Comparison of ENCODE assay signal across 14 cellular contexts in the genomic region with DNA sequence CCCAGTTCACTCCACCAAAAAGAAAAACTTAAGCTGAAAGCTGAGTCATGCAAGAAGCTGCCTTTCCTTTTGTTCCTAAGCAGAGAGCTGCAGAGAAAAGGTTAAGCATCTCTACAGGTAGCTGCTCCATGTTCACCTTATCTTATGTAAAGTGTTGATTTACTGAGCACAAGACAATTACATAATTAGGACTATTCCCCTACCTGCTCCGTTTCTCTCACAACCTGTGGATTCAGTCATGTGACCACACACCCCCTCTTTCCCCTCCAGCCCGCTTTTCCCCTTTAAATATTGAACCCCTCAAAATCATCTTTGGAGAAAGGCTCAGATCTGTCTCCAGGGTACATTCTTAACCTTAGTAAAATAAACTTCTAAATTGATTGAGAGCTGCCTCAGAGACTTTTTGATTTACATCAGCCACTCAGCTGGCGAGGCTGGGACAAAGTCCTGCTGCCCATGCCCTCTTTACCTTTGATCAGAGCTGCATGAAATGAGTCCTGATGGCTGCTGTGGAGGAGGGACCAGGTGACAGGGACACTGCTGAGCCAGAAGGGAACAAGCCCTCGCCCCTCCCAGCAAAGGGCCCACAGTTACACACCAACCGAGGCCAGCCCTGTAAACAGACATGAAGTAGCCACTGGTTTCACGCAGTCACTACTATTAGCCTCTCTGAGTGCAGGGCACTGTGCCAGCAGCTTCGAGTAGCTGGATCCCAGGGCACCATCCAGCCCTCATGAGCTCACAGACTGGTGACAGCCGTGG. TPM values are rescaled to one million over a fixed set of nuclear protein-coding genes. Genes with fewer than 3 reads are reported as not detected.
DNase-seq lines count a peak whose midpoint lies in the region; ATAC-seq and TF ChIP-seq lines count a peak whose summit lies in the region.
"Had no signal": no experiment of that assay in that cellular context is flagged by ENCODE, and none has a peak within 500 bp of the region (broad histone marks: within the 10 kb centered on the region; RNA-seq: fewer than 3 reads in every experiment).

No MANE protein-coding gene starts in this region.

- no peaks in the 10 kb centered on the region for H3K27me3 ChIP-seq in right lobe of liver
- H3K27me3 ChIP-seq: Peyer's patch had no signal

- WGBS in right lobe of liver (ENCODE audit: insufficient coverage, low coverage, low lambda C conversion rate, missing lambda C conversion rate), result 17% methylated on average over 6 of the region's 8 CpGs

- peak overlapping the region in 2 of 3 donors; percentile 38 to 78 for H3K27ac ChIP-seq in right lobe of liver
- H3K27ac ChIP-seq: Peyer's patch had no signal

- peak; percentile 95 to 98 (median 97) for ATAC-seq in right lobe of liver
- no peak for ATAC-seq in GM21390 (IDR thresholded peaks at IDR 0.05; ENCODE audit: unreplicated experiment)

- TF ChIP-seq POLR2A in right lobe of liver (IDR thresholded peaks at IDR 0.05), result no peak

- peak; percentile 69 for DNase-seq in COLO668 (lab: John Stamatoyannopoulos, UW; ENCODE audit: unreplicated experiment)
- DNase-seq in NCI-H1092 (lab: John Stamatoyannopoulos, UW), result peak; percentile 79
- DNase-seq in SW480 (ENCODE audit: low spot score), result peak; percentile 10
- peak; percentile 60 to 93 (median 93) for DNase-seq in right lobe of liver
- DNase-seq in effector CD8-positive, alpha-beta T cell (lab: John Stamatoyannopoulos, UW), result no peak
- DNase-seq in ACHN, result no peak
- no peak for DNase-seq in AML-193 (lab: John Stamatoyannopoulos, UW)
- DNase-seq: activated CD4-positive, alpha-beta T cell treated with anti-CD3 and anti-CD28 coated beads, Interleukin-2, amount 50 U/mL, for 4 hours; NCI-H1694 treated with DMSO at 0.1 percent for 48 hours; Peyer's patch; stimulated activated CD4-positive, alpha-beta T cell treated with anti-CD3 and anti-CD28 coated beads, Interleukin-2, amount 100 ng/mL, for 24 hours had no signal

- intact Hi-C loops in right lobe of liver (cut with DNase I), result no loop called here

- no peaks in the 10 kb centered on the region for H3K36me3 ChIP-seq in right lobe of liver
- H3K36me3 ChIP-seq: Peyer's patch had no signal

- no peak for TF ChIP-seq CTCF in right lobe of liver (IDR thresholded peaks at IDR 0.05)

- H3K4me3 ChIP-seq in right lobe of liver, result no peak overlapping the region
- H3K4me3 ChIP-seq: Peyer's patch had no signal

- H3K4me1 ChIP-seq in right lobe of liver, result peaks cover 0 to 14% (median 3%) of the 10 kb centered on the region in 4 donors
- H3K4me1 ChIP-seq: Peyer's patch had no signal

- in situ Hi-C loops in ACHN (cut with HindIII; ENCODE audit: low pct_ligation_motif_present, low pct_unique_long_range_greater_than_20kb, low sequenced_read_pairs), result no loop called here

- H3K9me3 ChIP-seq in right lobe of liver, result no peaks in the 10 kb centered on the region
- H3K9me3 ChIP-seq: Peyer's patch had no signal

RNA-seq across cellular contexts. Expression of a gene that starts 53.9 kb away (rescaled TPM):
- under 1 TPM in 2 of 6 experiments, not detected in 4; under 0.01 to 0.06 TPM for total RNA-seq in right lobe of liver
- total RNA-seq: endothelial cell of umbilical vein, osteocyte had no signal

Comparison
In these comparisons a context has a peak if more than half of its experiments do, and no peak if none do; other contexts are left out.
1. DNase-seq: peak in COLO668 (single experiment), NCI-H1092 (single experiment), SW480 (single experiment) and right lobe of liver (3 of 3); none in effector CD8-positive, alpha-beta T cell (single experiment), ACHN (single experiment) and AML-193 (0 of 2).